Comparison of ENCODE assay signal across 16 cellular contexts in genomic region chr2:95058989-95059601, GRCh38. TPM values are rescaled to one million over a fixed set of nuclear protein-coding genes. Genes with fewer than 3 reads are reported as not detected.
DNase-seq lines count a peak whose midpoint lies in the region; ATAC-seq and TF ChIP-seq lines count a peak whose summit lies in the region.
"Had no signal": no experiment of that assay in that cellular context is flagged by ENCODE, and none has a peak within 500 bp of the region (broad histone marks: within the 10 kb centered on the region; RNA-seq: fewer than 3 reads in every experiment).

No MANE protein-coding gene starts in this region.

- H3K9me3 ChIP-seq in duodenal mucosa (ENCODE audit: control insufficient read depth in 1 of 2, low read length in 2 of 2) (no peaks in the 10 kb centered on the region), upper lobe of right lung (no peaks in the 10 kb centered on the region)
- H3K9me3 ChIP-seq: heart left ventricle, prostate gland, testis had no signal

- H3K4me1 ChIP-seq in duodenal mucosa (ENCODE audit: control insufficient read depth in 1 of 2, insufficient read depth in 2 of 2, low read length in 2 of 2) = no peaks in the 10 kb centered on the region
- H3K4me1 ChIP-seq in upper lobe of right lung = no peaks in the 10 kb centered on the region
- H3K4me1 ChIP-seq: heart left ventricle, prostate gland had no signal

- H3K36me3 Mint-ChIP-seq in activated naive CD4-positive, alpha-beta T cell treated with anti-CD3 and anti-CD28 coated beads, Interleukin-2, amount 50 U/mL, for 72 hours = no peaks in the 10 kb centered on the region

- no peak for ATAC-seq in activated naive CD4-positive, alpha-beta T cell treated with anti-CD3 and anti-CD28 coated beads, Interleukin-2, amount 50 U/mL, for 72 hours
- ATAC-seq in upper lobe of right lung (peak; percentile 4), HG03565 (IDR thresholded peaks at IDR 0.05; ENCODE audit: unreplicated experiment) (no peak)
- ATAC-seq: left cardiac atrium had no signal

- H3K27ac Mint-ChIP-seq in activated naive CD4-positive, alpha-beta T cell treated with anti-CD3 and anti-CD28 coated beads, Interleukin-2, amount 50 U/mL, for 72 hours = peak overlapping the region; percentile 18 to 25

- peak in 1 of 2 donors; percentile 45 for DNase-seq in activated naive CD4-positive, alpha-beta T cell treated with anti-CD3 and anti-CD28 coated beads, Interleukin-2, amount 50 U/mL, for 72 hours (ENCODE audit: low spot score in 2 of 2)
- DNase-seq in activated naive CD4-positive, alpha-beta T cell treated with Interleukin-2 at 50 U/mL for 16 hours = no peak
- DNase-seq in mesenteric fat pad (ENCODE audit: low spot score) (peak; percentile 67), upper lobe of right lung (peak; percentile 59), C1 segment of cervical spinal cord (lab: John Stamatoyannopoulos, UW) (no peak)
- no peak for DNase-seq in activated CD8-positive, alpha-beta memory T cell treated with anti-CD3 and anti-CD28 coated beads, Interleukin-2, amount 50 U/mL, for 4 hours
- DNase-seq: cerebellar nuclear complex, left cardiac atrium, NCI-H187, NCI-H510A had no signal

- H3K27me3 ChIP-seq in duodenal mucosa (ENCODE audit: control insufficient read depth in 1 of 2, insufficient read depth in 2 of 2, low read length in 2 of 2) (peaks cover 0 to 8% of the 10 kb centered on the region in 2 donors), upper lobe of right lung (no peaks in the 10 kb centered on the region)
- H3K27me3 ChIP-seq: testis had no signal

- no peaks in the 10 kb centered on the region for H3K9me3 Mint-ChIP-seq in activated naive CD4-positive, alpha-beta T cell treated with anti-CD3 and anti-CD28 coated beads, Interleukin-2, amount 50 U/mL, for 72 hours

- no peak for TF ChIP-seq CTCF in upper lobe of right lung (IDR thresholded peaks at IDR 0.05)

- intact Hi-C loops in upper lobe of right lung (cut with DNase I) = no loop called here

- no peaks in the 10 kb centered on the region for H3K36me3 ChIP-seq in duodenal mucosa (ENCODE audit: control insufficient read depth in 1 of 2, insufficient read depth in 2 of 2, low read length in 2 of 2)
- H3K36me3 ChIP-seq in upper lobe of right lung = no peaks in the 10 kb centered on the region
- H3K36me3 ChIP-seq: heart left ventricle, prostate gland had no signal

- H3K9ac ChIP-seq in duodenal mucosa (ENCODE audit: low read depth in 1 of 2, low read length in 2 of 2) = no peak overlapping the region

- peak overlapping the region; percentile 30 for H3K27ac ChIP-seq in duodenal mucosa (ENCODE audit: low read depth, low read length)
- H3K27ac ChIP-seq in upper lobe of right lung = no peak overlapping the region
- H3K27ac ChIP-seq: heart left ventricle, prostate gland had no signal

- no peak overlapping the region for H3K4me3 ChIP-seq in duodenal mucosa (ENCODE audit: low read depth in 1 of 2, low read length in 2 of 2)
- no peak overlapping the region for H3K4me3 ChIP-seq in upper lobe of right lung
- H3K4me3 ChIP-seq: heart left ventricle, prostate gland, testis had no signal

RNA-seq across cellular contexts. Expression of gene MAL, which starts 33.6 kb away (rescaled TPM):
- 10 to 100 TPM; 26.3 to 62.8 TPM for total RNA-seq in activated naive CD4-positive, alpha-beta T cell treated with anti-CD3 and anti-CD28 coated beads, Interleukin-2, amount 50 U/mL, for 72 hours
- total RNA-seq in mesenteric fat pad (not detected), upper lobe of right lung (21.2 TPM)
- total RNA-seq: OCI-LY7 had no signal

Comparison
In these comparisons a context has a peak if more than half of its experiments do, and no peak if none do; other contexts are left out.
1. DNase-seq: peak in mesenteric fat pad (single experiment) and upper lobe of right lung (single experiment); none in activated naive CD4-positive, alpha-beta T cell treated with Interleukin-2 at 50 U/mL for 16 hours (single experiment), C1 segment of cervical spinal cord (0 of 14) and activated CD8-positive, alpha-beta memory T cell treated with anti-CD3 and anti-CD28 coated beads, Interleukin-2, amount 50 U/mL, for 4 hours (single experiment).
2. RNA of gene MAL, which starts 33.6 kb away (total RNA-seq): 26.3 to 62.8 TPM in activated naive CD4-positive, alpha-beta T cell treated with anti-CD3 and anti-CD28 coated beads, Interleukin-2, amount 50 U/mL, for 72 hours and 21.2 TPM in upper lobe of right lung (single experiment); not detected in mesenteric fat pad (single experiment); every median in the first group is over 10 times any median in the second.